ENCODE assay signal across 17 cellular contexts in genomic region chr5:125597338-125597737, GRCh38.
DNase-seq lines count a peak whose midpoint lies in the region; ATAC-seq, FAIRE-seq and TF ChIP-seq lines count a peak whose summit lies in the region.
"Had no signal": no experiment of that assay in that cellular context is flagged by ENCODE, and none has a peak within 500 bp of the region (broad histone marks: within the 10 kb centered on the region; RNA-seq: fewer than 3 reads in every experiment).

No MANE protein-coding gene starts in this region.

- peaks cover 22% of the 10 kb centered on the region for H3K4me1 ChIP-seq in SJSA1 (replicated peaks)
- H3K4me1 ChIP-seq: BLaER1 had no signal

- peaks cover 4% of the 10 kb centered on the region for H3K4me1 Mint-ChIP-seq in nephron progenitor cell
- peaks cover 8% of the 10 kb centered on the region for H3K4me1 Mint-ChIP-seq in stimulated activated memory B cell treated with anti-CD40 and anti-IgM and Interleukin-4, amounts not matched to agents 10 μg/mL and 1 μg/mL and 100 μg/mL, for 72 hours
- H3K4me1 Mint-ChIP-seq: activated CD4-positive, alpha-beta memory T cell treated with anti-CD3 and anti-CD28 coated beads, Interleukin-2, amount 10 ng/mL, durations not matched to agents 7 days and 5 days had no signal

- H3K4me3 Mint-ChIP-seq in nephron progenitor cell: no peak overlapping the region
- no peak overlapping the region for H3K4me3 Mint-ChIP-seq in stimulated activated memory B cell treated with anti-CD40 and anti-IgM and Interleukin-4, amounts not matched to agents 10 μg/mL and 1 μg/mL and 100 μg/mL, for 72 hours
- H3K4me3 Mint-ChIP-seq: activated CD4-positive, alpha-beta memory T cell treated with anti-CD3 and anti-CD28 coated beads, Interleukin-2, amount 10 ng/mL, durations not matched to agents 7 days and 5 days had no signal

- H3K36me3 ChIP-seq in SJSA1: no peaks in the 10 kb centered on the region
- H3K36me3 ChIP-seq: BLaER1 had no signal

- TF ChIP-seq CTCF in fibroblast of pulmonary artery (IDR thresholded peaks at IDR 0.05; ENCODE audit: low read length, missing control alignments) (no peak), nephron progenitor cell (IDR thresholded peaks at IDR 0.05) (no peak), D721Med (IDR thresholded peaks at IDR 0.05; ENCODE audit: insufficient read depth, missing control alignments) (no peak)

- no peak for ATAC-seq in stimulated activated memory B cell treated with anti-CD40 and anti-IgM and Interleukin-4, amounts not matched to agents 10 μg/mL and 1 μg/mL and 100 μg/mL, for 72 hours
- no peak for ATAC-seq in GM18870 (IDR thresholded peaks at IDR 0.05; ENCODE audit: unreplicated experiment)

- FAIRE-seq in D721Med (lab: Jason Lieb, UNC): no peak
- FAIRE-seq: islet of Langerhans had no signal

- no peaks in the 10 kb centered on the region for H3K9me3 ChIP-seq in SJSA1 (replicated peaks)
- H3K9me3 ChIP-seq: BLaER1 had no signal

- no peaks in the 10 kb centered on the region for H3K9me3 Mint-ChIP-seq in nephron progenitor cell
- no peaks in the 10 kb centered on the region for H3K9me3 Mint-ChIP-seq in stimulated activated memory B cell treated with anti-CD40 and anti-IgM and Interleukin-4, amounts not matched to agents 10 μg/mL and 1 μg/mL and 100 μg/mL, for 72 hours

- H3K27me3 Mint-ChIP-seq in nephron progenitor cell (ENCODE audit: low read depth, poor library complexity): no peaks in the 10 kb centered on the region
- H3K27me3 Mint-ChIP-seq in stimulated activated memory B cell treated with anti-CD40 and anti-IgM and Interleukin-4, amounts not matched to agents 10 μg/mL and 1 μg/mL and 100 μg/mL, for 72 hours: no peaks in the 10 kb centered on the region
- H3K27me3 Mint-ChIP-seq: activated CD4-positive, alpha-beta memory T cell treated with anti-CD3 and anti-CD28 coated beads, Interleukin-2, amount 10 ng/mL, durations not matched to agents 7 days and 5 days; progenitor cell of endocrine pancreas had no signal

- DNase-seq in GM04503 (ENCODE audit: low read depth) (peak; percentile 11), SJSA1 (ENCODE audit: low read depth in 1 of 2, low spot score in 2 of 2) (peak; percentile 66 to 82), fibroblast of pulmonary artery (ENCODE audit: low read depth) (peak; percentile 60), nephron progenitor cell (no peak), D721Med (ENCODE audit: insufficient read length, low spot score) (no peak), NCI-H526 (lab: John Stamatoyannopoulos, UW) (no peak)
- DNase-seq: activated CD4-positive, alpha-beta memory T cell treated with anti-CD3 and anti-CD28 coated beads, Interleukin-2, amount 10 ng/mL, durations not matched to agents 7 days and 5 days; anterior cingulate cortex; DMS79 treated with DMSO at 0.1 percent for 48 hours; effector CD8-positive, alpha-beta T cell; NCI-H2107; stimulated activated CD4-positive, alpha-beta T cell treated with anti-CD3 and anti-CD28 coated beads, Interleukin-15, amount 100 ng/mL, for 24 hours had no signal

- H3K36me3 Mint-ChIP-seq in nephron progenitor cell (ENCODE audit: low read depth): no peaks in the 10 kb centered on the region
- H3K36me3 Mint-ChIP-seq in stimulated activated memory B cell treated with anti-CD40 and anti-IgM and Interleukin-4, amounts not matched to agents 10 μg/mL and 1 μg/mL and 100 μg/mL, for 72 hours: no peaks in the 10 kb centered on the region

- no peak overlapping the region for H3K4me3 ChIP-seq in SJSA1
- no peak overlapping the region for H3K4me3 ChIP-seq in fibroblast of pulmonary artery (replicated peaks; ENCODE audit: low read depth, low read length)
- H3K4me3 ChIP-seq: BLaER1 had no signal

- H3K27ac ChIP-seq in SJSA1: peak overlapping the region; percentile 61
- H3K27ac ChIP-seq: BLaER1 had no signal

- H3K27me3 ChIP-seq in SJSA1 (replicated peaks): no peaks in the 10 kb centered on the region
- H3K27me3 ChIP-seq: BLaER1 had no signal

- H3K27ac Mint-ChIP-seq in nephron progenitor cell: peak overlapping the region; percentile 65
- no peak overlapping the region for H3K27ac Mint-ChIP-seq in stimulated activated memory B cell treated with anti-CD40 and anti-IgM and Interleukin-4, amounts not matched to agents 10 μg/mL and 1 μg/mL and 100 μg/mL, for 72 hours
- H3K27ac Mint-ChIP-seq: activated CD4-positive, alpha-beta memory T cell treated with anti-CD3 and anti-CD28 coated beads, Interleukin-2, amount 10 ng/mL, durations not matched to agents 7 days and 5 days; progenitor cell of endocrine pancreas had no signal

Comparison
In these comparisons a context has a peak if more than half of its experiments do, and no peak if none do; other contexts are left out.
1. DNase-seq: peak in GM04503 (single experiment), SJSA1 (2 of 2) and fibroblast of pulmonary artery (single experiment); none in nephron progenitor cell (single experiment), D721Med (single experiment) and NCI-H526 (0 of 2).